1 cellular context compared by ENCODE assay signal in genomic region chr3:32945598-32945997, GRCh38.
TF ChIP-seq lines count a peak whose summit lies in the region.

No MANE protein-coding gene starts in this region.

TF ChIP-seq in K562, 482 proteins besides CTCF, POLR2A, EP300 and RAD21:
- 0 out of 2 replicates have a peak, but pooled peaks have one; percentile 23 for TF ChIP-seq ZBTB33 (CRISPR knock-in tag; IDR thresholded peaks at IDR 0.05)
